In genomic region chr10:76429331-76429625, GRCh38 we compare ENCODE assay signal across 17 cellular contexts.
DNase-seq lines count a peak whose midpoint lies in the region; ATAC-seq and TF ChIP-seq lines count a peak whose summit lies in the region.
"Had no signal": no experiment of that assay in that cellular context is flagged by ENCODE, and none has a peak within 500 bp of the region (broad histone marks: within the 10 kb centered on the region; RNA-seq: fewer than 3 reads in every experiment).

No MANE protein-coding gene starts in this region.

- no peaks in the 10 kb centered on the region for H3K36me3 ChIP-seq in adipocyte (ENCODE audit: control insufficient read depth, insufficient read depth, low read length, severe bottlenecking)
- H3K36me3 ChIP-seq in muscle layer of colon (ENCODE audit: insufficient read depth, low read length) = no peaks in the 10 kb centered on the region
- H3K36me3 ChIP-seq in transverse colon = no peaks in the 10 kb centered on the region
- H3K36me3 ChIP-seq in psoas muscle (ENCODE audit: insufficient read depth in 1 of 2, low read depth in 1 of 2) = no peaks in the 10 kb centered on the region
- H3K36me3 ChIP-seq: neutrophil had no signal

- peak overlapping the region; percentile 81 for H3K27ac ChIP-seq in muscle layer of colon (ENCODE audit: low read depth, low read length)
- H3K27ac ChIP-seq in transverse colon = peak overlapping the region; percentile 40 to 83 (median 68)
- no peak overlapping the region for H3K27ac ChIP-seq in psoas muscle
- H3K27ac ChIP-seq: C4-2B, neutrophil had no signal

- no peak for TF ChIP-seq POLR2A in transverse colon (IDR thresholded peaks at IDR 0.05)

- WGBS in transverse colon (ENCODE audit: low coverage in 1 of 2), 2 donors = 65 to 72% methylated on average over 7 of the region's 7 CpGs
- 72 to 84% (median 82%) methylated on average over 7 of the region's 7 CpGs for whole genome bisulfite sequencing in psoas muscle, 3 donors

- H3K9ac ChIP-seq in adipocyte (ENCODE audit: low read length) = peak overlapping the region; percentile 87
- H3K9ac ChIP-seq in muscle layer of colon (ENCODE audit: low read length) = no peak overlapping the region
- H3K9ac ChIP-seq: SK-N-SH had no signal

- no peak for TF ChIP-seq EP300 in transverse colon (IDR thresholded peaks at IDR 0.05; ENCODE audit: low read depth)

- in situ Hi-C loops in transverse colon (cut with MboI; ENCODE audit: low pct_ligation_motif_present in 1 of 4, low pct_unique_long_range_greater_than_20kb in 1 of 4, low sequenced_read_pairs in 3 of 4) = no loop called here

- H3K4me3 ChIP-seq in adipocyte (ENCODE audit: low read length) (no peak overlapping the region), muscle layer of colon (ENCODE audit: low read depth in 1 of 2, low read length in 2 of 2) (peak overlapping the region in 1 of 2 donors; percentile 19), transverse colon (no peak overlapping the region), psoas muscle (no peak overlapping the region)

- intact Hi-C loops in transverse colon (cut with DNase I; ENCODE audit: low total_unique reads) (no loop called here), psoas muscle (cut with DNase I) (no loop called here)

- peak; percentile 43 for DNase-seq in NCI-H146 (lab: John Stamatoyannopoulos, UW)
- DNase-seq in adipocyte (ENCODE audit: low read depth) = no peak
- no peak for DNase-seq in transverse colon
- DNase-seq in psoas muscle = no peak
- DNase-seq: activated gamma-delta T cell treated with Interleukin-2 at 50 U/mL for 16 hours; cortex of kidney; GF-D8; NCI-H2107; NCI-H526 treated with DMSO at 0.1 percent for 48 hours; SK-N-SH; stimulated activated CD4-positive, alpha-beta T cell treated with anti-CD3 and anti-CD28 coated beads, Interleukin-2, amount 100 ng/mL, for 48 hours; substantia nigra had no signal

- H3K27me3 ChIP-seq in adipocyte (replicated peaks; ENCODE audit: control insufficient read depth, insufficient read depth, low read length) (no peaks in the 10 kb centered on the region), muscle layer of colon (ENCODE audit: control insufficient read depth in 1 of 2, insufficient read depth in 2 of 2, low read length in 2 of 2) (no peaks in the 10 kb centered on the region), transverse colon (no peaks in the 10 kb centered on the region), psoas muscle (ENCODE audit: insufficient read depth in 3 of 3, low read length in 2 of 3) (no peaks in the 10 kb centered on the region)
- H3K27me3 ChIP-seq: neutrophil had no signal

- H3K4me1 ChIP-seq in adipocyte (ENCODE audit: control insufficient read depth, insufficient read depth, low read length) = peaks cover 54% of the 10 kb centered on the region
- H3K4me1 ChIP-seq in muscle layer of colon (ENCODE audit: insufficient read depth, low read length) = peaks cover 57% of the 10 kb centered on the region
- peaks cover 3 to 24% (median 12%) of the 10 kb centered on the region in 4 donors for H3K4me1 ChIP-seq in transverse colon
- peaks cover 6% of the 10 kb centered on the region for H3K4me1 ChIP-seq in psoas muscle

- H3K9me3 ChIP-seq in adipocyte (ENCODE audit: control insufficient read depth, low read length) = no peaks in the 10 kb centered on the region
- H3K9me3 ChIP-seq in muscle layer of colon (ENCODE audit: low read length) = no peaks in the 10 kb centered on the region
- no peaks in the 10 kb centered on the region for H3K9me3 ChIP-seq in transverse colon
- no peaks in the 10 kb centered on the region for H3K9me3 ChIP-seq in psoas muscle
- H3K9me3 ChIP-seq: neutrophil, SK-N-SH had no signal

- no peak for TF ChIP-seq CTCF in transverse colon (IDR thresholded peaks at IDR 0.05)
- TF ChIP-seq CTCF in psoas muscle (IDR thresholded peaks at IDR 0.05) = no peak

- ATAC-seq in GM19035 (IDR thresholded peaks at IDR 0.05; ENCODE audit: unreplicated experiment) = no peak
- ATAC-seq in psoas muscle = no peak
- no peak for ATAC-seq in HG03280 (IDR thresholded peaks at IDR 0.05; ENCODE audit: unreplicated experiment)
